ENCODE assay signal across 8 cellular contexts in genomic region chr1:207831517-207832327, GRCh38.
DNase-seq lines count a peak whose midpoint lies in the region; ATAC-seq and TF ChIP-seq lines count a peak whose summit lies in the region.

No MANE protein-coding gene starts in this region.

- no peaks in the 10 kb centered on the region for H3K36me3 Mint-ChIP-seq in type B pancreatic cell

- no peak overlapping the region for H3K27ac Mint-ChIP-seq in type B pancreatic cell

- H3K4me3 Mint-ChIP-seq in type B pancreatic cell: no peak overlapping the region

- peak; percentile 74 for ATAC-seq in GM21515 (IDR thresholded peaks at IDR 0.05; ENCODE audit: unreplicated experiment)

- TF ChIP-seq CTCF in type B pancreatic cell (conservative IDR thresholded peaks at IDR 0.05): no peak

- H3K4me3 ChIP-seq in duodenal mucosa (ENCODE audit: low read depth in 1 of 2, low read length in 2 of 2): no peak overlapping the region
- no peak overlapping the region for H3K4me3 ChIP-seq in skin epidermis

- no peaks in the 10 kb centered on the region for H3K36me3 ChIP-seq in duodenal mucosa (ENCODE audit: control insufficient read depth in 1 of 2, insufficient read depth in 2 of 2, low read length in 2 of 2)

- H3K9me3 Mint-ChIP-seq in type B pancreatic cell: no peaks in the 10 kb centered on the region

- no peak overlapping the region for H3K9ac ChIP-seq in duodenal mucosa (ENCODE audit: low read depth in 1 of 2, low read length in 2 of 2)

- peak overlapping the region; percentile 66 for H3K27ac ChIP-seq in duodenal mucosa (ENCODE audit: low read depth, low read length)
- H3K27ac ChIP-seq in skin epidermis: peak overlapping the region in 16 of 21 experiments; percentile 1 to 82 (median 54)

- no peaks in the 10 kb centered on the region for H3K27me3 ChIP-seq in duodenal mucosa (ENCODE audit: control insufficient read depth in 1 of 2, insufficient read depth in 2 of 2, low read length in 2 of 2)

- DNase-seq in EL: peak; percentile 29
- DNase-seq in M059J (ENCODE audit: low read depth): peak; percentile 41
- DNase-seq in NCI-H1930 (lab: John Stamatoyannopoulos, UW): no peak
- no peak for DNase-seq in type B pancreatic cell (ENCODE audit: extremely low spot score, unreplicated experiment)
- no peak for DNase-seq in SIG-M5 treated with dmso at 0.1 percent for 504 hours (lab: John Stamatoyannopoulos, UW; ENCODE audit: unreplicated experiment)

- H3K27me3 Mint-ChIP-seq in type B pancreatic cell: no peaks in the 10 kb centered on the region

- H3K4me1 Mint-ChIP-seq in type B pancreatic cell (ENCODE audit: unreplicated experiment): peaks cover 5% of the 10 kb centered on the region

- peaks cover 34 to 46% of the 10 kb centered on the region in 2 donors for H3K4me1 ChIP-seq in duodenal mucosa (ENCODE audit: control insufficient read depth in 1 of 2, insufficient read depth in 2 of 2, low read length in 2 of 2)

- no peaks in the 10 kb centered on the region for H3K9me3 ChIP-seq in duodenal mucosa (ENCODE audit: control insufficient read depth in 1 of 2, low read length in 2 of 2)

Comparison
In these comparisons a context has a peak if more than half of its experiments do, and no peak if none do; other contexts are left out.
1. DNase-seq: peak in EL (single experiment) and M059J (single experiment); none in NCI-H1930 (0 of 2), type B pancreatic cell (single experiment) and SIG-M5 treated with dmso at 0.1 percent for 504 hours (single experiment).